ENCODE assay signal across 9 cellular contexts in the genomic region with DNA sequence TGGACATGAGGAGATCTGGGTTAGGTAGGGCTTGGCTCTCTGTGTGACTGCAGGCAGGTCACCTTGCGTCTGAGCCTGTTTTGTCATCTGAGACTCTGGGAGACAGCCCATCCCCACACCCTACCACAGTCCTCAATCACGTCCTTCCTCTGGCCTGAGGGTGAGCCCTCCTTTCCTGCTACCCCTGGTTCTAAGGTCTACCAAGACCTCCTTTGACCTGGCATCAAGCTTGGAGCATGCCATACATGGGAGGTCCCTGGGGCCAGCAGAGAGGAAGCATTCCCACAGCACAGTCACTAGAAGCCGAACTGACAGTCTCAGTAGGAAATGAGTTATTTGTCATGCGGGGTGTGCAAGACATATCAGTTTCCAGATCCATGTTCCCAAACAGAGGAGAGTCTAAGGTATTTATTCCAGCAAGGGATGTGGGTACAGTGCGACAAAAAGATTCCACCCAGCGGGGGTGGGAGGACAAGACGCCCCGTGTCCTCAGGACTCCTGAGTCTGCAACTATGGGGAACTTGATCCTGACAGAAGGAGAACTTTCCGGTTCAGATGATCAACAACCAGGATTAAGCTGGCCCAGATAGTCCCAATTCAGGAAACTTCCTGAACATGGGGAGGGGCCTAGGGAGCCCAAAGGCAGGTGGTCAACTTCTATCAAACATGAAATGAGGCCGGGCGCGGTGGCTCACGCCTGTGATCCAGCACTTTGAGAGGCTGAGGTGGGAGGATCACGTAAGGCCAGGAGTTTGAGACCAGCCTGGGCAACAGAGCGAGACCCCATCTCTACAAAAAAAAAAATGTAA. TPM values are rescaled to one million over a fixed set of nuclear protein-coding genes. Genes with fewer than 3 reads are reported as not detected.
DNase-seq lines count a peak whose midpoint lies in the region; ATAC-seq and TF ChIP-seq lines count a peak whose summit lies in the region.
"Had no signal": no experiment of that assay in that cellular context is flagged by ENCODE, and none has a peak within 500 bp of the region (broad histone marks: within the 10 kb centered on the region; RNA-seq: fewer than 3 reads in every experiment).

No MANE protein-coding gene starts in this region.

- H3K4me2 ChIP-seq in mesenchymal stem cell (ENCODE audit: low read length, poor library complexity, severe bottlenecking) (no peak overlapping the region), OCI-LY7 (ENCODE audit: low read length) (no peak overlapping the region)

- H3K18ac ChIP-seq in mesenchymal stem cell (ENCODE audit: low read depth in 1 of 2, low read length in 2 of 2) = peak overlapping the region; percentile 50 to 64

- H3K27me3 Mint-ChIP-seq in activated CD4-positive, alpha-beta T cell treated with anti-CD3 and anti-CD28 coated beads for 36 hours = no peaks in the 10 kb centered on the region

- H3K14ac ChIP-seq in mesenchymal stem cell (ENCODE audit: low read length in 2 of 2) = peak overlapping the region in 1 of 2 experiments; percentile 76

- intact Hi-C loops in activated CD4-positive, alpha-beta T cell treated with anti-CD3 and anti-CD28 coated beads for 36 hours (cut with DNase I, micrococcal nuclease) = no loop called here
- intact Hi-C loops in tibial artery (cut with DNase I; ENCODE audit: low total_unique reads) = no loop called here
- intact Hi-C loops in OCI-LY7 (cut with micrococcal nuclease; ENCODE audit: unreplicated experiment) = no loop called here

- no peak overlapping the region for H3K4me3 Mint-ChIP-seq in activated CD4-positive, alpha-beta T cell treated with anti-CD3 and anti-CD28 coated beads for 36 hours

- no peaks in the 10 kb centered on the region for H3K79me1 ChIP-seq in mesenchymal stem cell (replicated peaks; ENCODE audit: low read length, poor library complexity, severe bottlenecking)

- peak overlapping the region in 1 of 2 experiments; percentile 90 for H2BK12ac ChIP-seq in mesenchymal stem cell (ENCODE audit: low read length in 2 of 2)

- no peaks in the 10 kb centered on the region for H3K9me2 ChIP-seq in OCI-LY7 (ENCODE audit: insufficient read depth, low read length)

- no peak for ATAC-seq in activated CD4-positive, alpha-beta T cell treated with anti-CD3 and anti-CD28 coated beads for 36 hours

- H3K27me3 ChIP-seq in mesenchymal stem cell (ENCODE audit: control insufficient read depth in 1 of 2, insufficient read depth in 1 of 2, low read length in 2 of 2) = no peaks in the 10 kb centered on the region
- no peaks in the 10 kb centered on the region for H3K27me3 ChIP-seq in tibial artery

- peak overlapping the region; percentile 21 for H2BK120ac ChIP-seq in mesenchymal stem cell (ENCODE audit: low read depth, low read length)

- H2AFZ ChIP-seq in mesenchymal stem cell (ENCODE audit: low read depth, low read length) (peak overlapping the region; percentile 47), OCI-LY7 (ENCODE audit: low read length) (no peak overlapping the region)

- H3K4me3 ChIP-seq in choroid plexus epithelial cell (ENCODE audit: low read depth, low read length) = no peak overlapping the region
- H3K4me3 ChIP-seq in mesenchymal stem cell (ENCODE audit: insufficient read depth in 1 of 2, low read depth in 1 of 2, low read length in 2 of 2) = no peak overlapping the region
- no peak overlapping the region for H3K4me3 ChIP-seq in tibial artery
- H3K4me3 ChIP-seq in OCI-LY7 (ENCODE audit: low read depth, low read length, poor library complexity, severe bottlenecking) = no peak overlapping the region

- no peak overlapping the region for H2AK5ac ChIP-seq in mesenchymal stem cell (ENCODE audit: low read length, severe bottlenecking)

- no peaks in the 10 kb centered on the region for H4K20me1 ChIP-seq in OCI-LY7 (ENCODE audit: insufficient read depth, low read length)

- peaks cover 24% of the 10 kb centered on the region for H3K36me3 Mint-ChIP-seq in activated CD4-positive, alpha-beta T cell treated with anti-CD3 and anti-CD28 coated beads for 36 hours (ENCODE audit: low read depth)

- H3K4me1 ChIP-seq in mesenchymal stem cell (ENCODE audit: control insufficient read depth, insufficient read depth, low read depth, low read length) (peaks cover 40% of the 10 kb centered on the region), tibial artery (peaks cover 12 to 98% (median 84%) of the 10 kb centered on the region in 4 donors), OCI-LY7 (ENCODE audit: insufficient read depth, low read length, poor library complexity, severe bottlenecking) (peaks cover 9% of the 10 kb centered on the region)

- no peaks in the 10 kb centered on the region for H3K9me3 ChIP-seq in mesenchymal stem cell (ENCODE audit: control insufficient read depth, low read length)
- no peaks in the 10 kb centered on the region for H3K9me3 ChIP-seq in tibial artery
- no peaks in the 10 kb centered on the region for H3K9me3 ChIP-seq in OCI-LY7 (ENCODE audit: low read length)

- H3K4me1 Mint-ChIP-seq in activated CD4-positive, alpha-beta T cell treated with anti-CD3 and anti-CD28 coated beads for 36 hours = peaks cover 70% of the 10 kb centered on the region

- TF ChIP-seq CTCF in choroid plexus epithelial cell (conservative IDR thresholded peaks at IDR 0.05; ENCODE audit: low read depth, low read length) (no peak), tibial artery (IDR thresholded peaks at IDR 0.05) (no peak), OCI-LY7 (conservative IDR thresholded peaks at IDR 0.05; ENCODE audit: low read length) (no peak)

- H3K9ac ChIP-seq in mesenchymal stem cell (ENCODE audit: low read length) = no peak overlapping the region

- H2BK15ac ChIP-seq in mesenchymal stem cell (ENCODE audit: low read depth, poor library complexity, severe bottlenecking) = no peak overlapping the region

- peaks cover 3% of the 10 kb centered on the region; the same call in 1 of the 2 replicates for H3K79me2 ChIP-seq in OCI-LY7 (ENCODE audit: insufficient read depth, low read depth, low read length)

- peak overlapping the region; percentile 59 for H3K27ac Mint-ChIP-seq in activated CD4-positive, alpha-beta T cell treated with anti-CD3 and anti-CD28 coated beads for 36 hours

- peak overlapping the region; percentile 59 to 70 for H3K4ac ChIP-seq in mesenchymal stem cell (ENCODE audit: low read depth in 1 of 2, low read length in 2 of 2)

- peak overlapping the region in 1 of 2 experiments; percentile 41 for H3K23ac ChIP-seq in mesenchymal stem cell (ENCODE audit: low read length in 2 of 2)

- H3K36me3 ChIP-seq in mesenchymal stem cell (ENCODE audit: control insufficient read depth in 1 of 2, insufficient read depth in 2 of 2, low read depth in 1 of 2, low read length in 2 of 2) (peaks cover 5 to 21% of the 10 kb centered on the region in 2 experiments), tibial artery (peaks cover 26 to 33% (median 33%) of the 10 kb centered on the region in 3 donors), OCI-LY7 (ENCODE audit: insufficient read depth, low read length) (peaks cover 25% of the 10 kb centered on the region)

- H3K27ac ChIP-seq in mesenchymal stem cell (ENCODE audit: low read length, poor library complexity, severe bottlenecking) (no peak overlapping the region), tibial artery (peak overlapping the region; percentile 83 to 94), OCI-LY7 (ENCODE audit: low read depth, low read length, poor library complexity, severe bottlenecking) (no peak overlapping the region)

- 81% methylated on average over 15 of the region's 15 CpGs for WGBS in mesenchymal stem cell

- H4K8ac ChIP-seq in mesenchymal stem cell (ENCODE audit: low read length) = peak overlapping the region; percentile 33

- H4K91ac ChIP-seq in mesenchymal stem cell (ENCODE audit: low read length) = peak overlapping the region; percentile 44

- CTCF ChIA-PET in activated CD4-positive, alpha-beta T cell treated with anti-CD3 and anti-CD28 coated beads for 36 hours (lab: Charles Lee) = no interaction called here
- CTCF ChIA-PET in OCI-LY7 (lab: Charles Lee; ENCODE audit: unreplicated experiment) = no interaction called here

- no peak for DNase-seq in activated CD4-positive, alpha-beta T cell treated with anti-CD3 and anti-CD28 coated beads for 36 hours
- no peak for DNase-seq in activated CD4-positive, alpha-beta T cell treated with anti-CD3 and anti-CD28 coated beads for 4 hours
- DNase-seq in choroid plexus epithelial cell (ENCODE audit: low read depth) = peak; percentile 36
- DNase-seq in mesenchymal stem cell = no peak
- DNase-seq in tibial artery = peak; percentile 54 to 84
- no peak for DNase-seq in NK-92 (lab: John Stamatoyannopoulos, UW; ENCODE audit: unreplicated experiment)
- no peak for DNase-seq in OCI-LY7 (ENCODE audit: low spot score)
- DNase-seq in NCI-H2107 treated with DMSO at 0.1 percent for 48 hours (lab: John Stamatoyannopoulos, UW; ENCODE audit: unreplicated experiment) = no peak
- DNase-seq: activated effector memory CD4-positive, alpha-beta T cell treated with anti-CD3 and anti-CD28 coated beads, Interleukin-2, amount 50 U/mL, for 16 hours had no signal

- H2BK5ac ChIP-seq in mesenchymal stem cell (ENCODE audit: low read depth, low read length, poor library complexity, severe bottlenecking) = no peak overlapping the region

- BruUV-seq in OCI-LY7 (replicated peaks; lab: Mats Ljungman, UMichigan) = no TSS peak

- H3K9me3 Mint-ChIP-seq in activated CD4-positive, alpha-beta T cell treated with anti-CD3 and anti-CD28 coated beads for 36 hours (ENCODE audit: low read depth) = peaks cover 2% of the 10 kb centered on the region

- POLR2A ChIA-PET in activated CD4-positive, alpha-beta T cell treated with anti-CD3 and anti-CD28 coated beads for 36 hours (lab: Charles Lee) = no interaction called here
- POLR2A ChIA-PET in OCI-LY7 (lab: Charles Lee) = no interaction called here

RNA-seq across cellular contexts. Expression of gene ARRDC2, which starts 9.5 kb away (rescaled TPM):
- 10 to 100 TPM; 13.5 to 21.7 TPM for total RNA-seq in activated CD4-positive, alpha-beta T cell treated with anti-CD3 and anti-CD28 coated beads for 36 hours
- 3.7 TPM for polyA plus RNA-seq in mesenchymal stem cell (2013, experiment 1 of 2)
- 3.6 TPM for polyA plus RNA-seq in mesenchymal stem cell (2013, experiment 2 of 2)
- 27.3 and 30.7 TPM in 2 replicates for total RNA-seq in OCI-LY7 (2014; rRNA removed; shearing (Covaris generic))
- 30.6 and 30.7 TPM in 2 replicates for total RNA-seq in OCI-LY7 (2022)

RNA-seq across cellular contexts. Expression of gene KCNN1, which starts 50.6 kb away (rescaled TPM):
- under 1 TPM in 1 of 2 experiments, not detected in 1; 0.05 TPM for total RNA-seq in activated CD4-positive, alpha-beta T cell treated with anti-CD3 and anti-CD28 coated beads for 36 hours
- polyA plus RNA-seq in mesenchymal stem cell (2013, experiment 1 of 2) = 0.12 TPM
- polyA plus RNA-seq in mesenchymal stem cell (2013, experiment 2 of 2) = 0.15 TPM
- 0.51 and 1.1 TPM in 2 replicates for total RNA-seq in OCI-LY7 (2014; rRNA removed; shearing (Covaris generic))
- 0.57 and 0.61 TPM in 2 replicates for total RNA-seq in OCI-LY7 (2022)

Comparison
In these comparisons a context has a peak if more than half of its experiments do, and no peak if none do; other contexts are left out.
1. DNase-seq: peak in choroid plexus epithelial cell (single experiment) and tibial artery (2 of 2); none in activated CD4-positive, alpha-beta T cell treated with anti-CD3 and anti-CD28 coated beads for 36 hours (single experiment), activated CD4-positive, alpha-beta T cell treated with anti-CD3 and anti-CD28 coated beads for 4 hours (0 of 2), mesenchymal stem cell (single experiment), NK-92 (single experiment), OCI-LY7 (single experiment) and NCI-H2107 treated with DMSO at 0.1 percent for 48 hours (single experiment).
2. H3K27ac ChIP-seq: peak in tibial artery (2 of 2); none in mesenchymal stem cell (single experiment) and OCI-LY7 (single experiment).